Comparison of ENCODE assay signal across 8 cellular contexts in the genomic region with DNA sequence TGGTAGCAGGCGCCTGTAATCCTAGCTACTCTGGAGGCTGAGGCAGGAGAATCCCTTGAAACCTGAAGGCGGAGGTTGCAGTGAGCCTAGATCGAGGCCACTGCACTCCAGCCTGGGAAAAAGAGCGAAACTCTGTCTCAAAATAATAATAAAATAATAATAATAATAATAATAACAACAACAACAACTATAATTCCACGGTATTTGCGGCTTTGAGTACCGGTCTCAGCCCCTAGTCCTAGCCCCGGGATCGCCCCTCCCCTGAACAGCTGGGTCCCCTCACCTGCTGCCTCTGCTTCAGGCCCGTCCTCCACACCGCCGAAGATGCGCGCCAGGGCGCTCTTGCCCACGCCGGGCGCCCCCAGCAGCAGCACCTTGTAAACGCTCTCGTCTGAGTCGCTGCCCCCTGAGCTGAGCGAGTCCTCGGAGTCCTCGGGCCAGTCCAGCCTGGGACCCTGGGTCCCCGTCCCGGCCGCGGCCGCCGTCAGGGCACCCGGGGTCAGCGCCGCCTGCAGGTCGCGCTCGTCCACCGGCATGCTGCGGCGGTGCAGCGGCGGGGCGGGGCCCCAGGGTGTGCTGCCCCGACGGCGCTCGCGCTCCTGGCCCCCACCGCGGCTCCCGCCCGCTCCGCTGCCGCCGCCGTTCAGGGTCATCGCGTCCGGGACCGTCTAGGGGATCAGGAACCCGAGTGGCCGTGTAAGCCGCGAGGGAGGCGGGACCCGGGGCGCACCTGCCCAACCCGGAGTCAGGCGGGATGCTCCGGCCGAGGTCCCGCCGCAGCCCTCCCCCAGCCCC. TPM values are rescaled to one million over a fixed set of nuclear protein-coding genes. Genes with fewer than 3 reads are reported as not detected.
DNase-seq lines count a peak whose midpoint lies in the region; ATAC-seq and TF ChIP-seq lines count a peak whose summit lies in the region.

No MANE protein-coding gene starts in this region.

- H3K27ac ChIP-seq in CD4-positive, alpha-beta T cell (ENCODE audit: low read depth, low read length) = no peak overlapping the region

- H3K9me3 Mint-ChIP-seq in CD4-positive, alpha-beta T cell = no peaks in the 10 kb centered on the region
- H3K9me3 Mint-ChIP-seq in osteocyte (ENCODE audit: unreplicated experiment) = no peaks in the 10 kb centered on the region

- TF ChIP-seq CTCF in CD4-positive, alpha-beta T cell (IDR thresholded peaks at IDR 0.05) = peak; percentile 23
- TF ChIP-seq CTCF in fibroblast of mammary gland (conservative IDR thresholded peaks at IDR 0.05; ENCODE audit: control insufficient read depth, insufficient read depth, low read depth, low read length) (no peak), osteocyte (IDR thresholded peaks at IDR 0.05) (peak; percentile 52)

- peaks cover 28% of the 10 kb centered on the region for H3K27me3 ChIP-seq in CD4-positive, alpha-beta T cell (ENCODE audit: control insufficient read depth, insufficient read depth, low read length)

- no peak overlapping the region for H3K4me3 Mint-ChIP-seq in CD4-positive, alpha-beta T cell
- H3K4me3 Mint-ChIP-seq in osteocyte (ENCODE audit: unreplicated experiment) = no peak overlapping the region

- peaks cover 7% of the 10 kb centered on the region for H3K4me1 Mint-ChIP-seq in CD4-positive, alpha-beta T cell (ENCODE audit: low read depth)
- H3K4me1 Mint-ChIP-seq in osteocyte (ENCODE audit: unreplicated experiment) = peaks cover 37% of the 10 kb centered on the region

- no peak overlapping the region for H3K27ac Mint-ChIP-seq in CD4-positive, alpha-beta T cell
- no peak overlapping the region for H3K27ac Mint-ChIP-seq in osteocyte (ENCODE audit: unreplicated experiment)

- peak overlapping the region; percentile 21 for H3K4me3 ChIP-seq in fibroblast of mammary gland (ENCODE audit: control insufficient read depth, low read depth, low read length)

- no peaks in the 10 kb centered on the region for H3K9me3 ChIP-seq in CD4-positive, alpha-beta T cell (ENCODE audit: control insufficient read depth, low read length)

- peaks cover 56% of the 10 kb centered on the region for H3K27me3 Mint-ChIP-seq in CD4-positive, alpha-beta T cell
- H3K27me3 Mint-ChIP-seq in osteocyte (ENCODE audit: unreplicated experiment) = peaks cover 4% of the 10 kb centered on the region

- intact Hi-C loops in CD4-positive, alpha-beta T cell (cut with DNase I, micrococcal nuclease) = no loop called here

- CTCF ChIA-PET in CD4-positive, alpha-beta T cell (lab: Charles Lee) = interaction anchor here (0.7 to 1.8 kb wide), 2 partner anchors 30 to 52 kb away, joined by 3 to 4 read pairs; no protein-coding TSS in a partner anchor

- POLR2A ChIA-PET in CD4-positive, alpha-beta T cell (lab: Charles Lee) = interaction anchor here (0.9 kb wide), 1 partner anchor 9 kb away, joined by 3 read pairs; a partner anchor contains a TSS

- peak in 3 of 10 experiments; percentile 19 to 43 (median 43) for DNase-seq in CD4-positive, alpha-beta T cell
- peak; percentile 54 for DNase-seq in activated T-cell treated with anti-CD3 and anti-CD28 coated beads, Interleukin-2, amount 50 U/mL, for 1 hour
- DNase-seq in fibroblast of mammary gland (ENCODE audit: low read depth) (no peak), osteocyte (ENCODE audit: extremely low spot score, unreplicated experiment) (no peak), GOT3 (lab: John Stamatoyannopoulos, UW) (no peak)

- no peaks in the 10 kb centered on the region for H3K36me3 Mint-ChIP-seq in CD4-positive, alpha-beta T cell (ENCODE audit: low read depth)
- H3K36me3 Mint-ChIP-seq in osteocyte (ENCODE audit: unreplicated experiment) = peaks cover 2% of the 10 kb centered on the region

- ATAC-seq in CD4-positive, alpha-beta T cell (ENCODE audit: poor library complexity) = peak; percentile 78
- peak; percentile 50 for ATAC-seq in HG02885 (IDR thresholded peaks at IDR 0.05; ENCODE audit: poor library complexity, unreplicated experiment)
- no peak for ATAC-seq in GM21515 (IDR thresholded peaks at IDR 0.05; ENCODE audit: unreplicated experiment)
- ATAC-seq in HG02759 (IDR thresholded peaks at IDR 0.05; ENCODE audit: unreplicated experiment) = no peak

RNA-seq across cellular contexts. Expression of a gene that starts 0.6 kb away (rescaled TPM):
- under 1 TPM; 0.28 to 0.49 TPM for total RNA-seq in CD4-positive, alpha-beta T cell
- 0.26 and 0.89 TPM in 2 replicates for total RNA-seq in osteocyte

RNA-seq across cellular contexts. Expression of a gene that starts 6.0 kb away (rescaled TPM):
- not detected for total RNA-seq in CD4-positive, alpha-beta T cell
- total RNA-seq in osteocyte = not detected in 2 replicates

RNA-seq across cellular contexts. Expression of a gene that starts 9.5 kb away (rescaled TPM):
- 10 to 100 TPM; 58.6 to 70.4 TPM for total RNA-seq in CD4-positive, alpha-beta T cell
- total RNA-seq in osteocyte = 65.6 and 69.9 TPM in 2 replicates

RNA-seq across cellular contexts. Expression of a gene that starts 10.6 kb away (rescaled TPM):
- total RNA-seq in CD4-positive, alpha-beta T cell = 10 to 100 TPM; 59.3 to 62.6 TPM
- total RNA-seq in osteocyte = 38.6 and 40.5 TPM in 2 replicates

RNA-seq across cellular contexts. Expression of a gene that starts 36.3 kb away (rescaled TPM):
- 1 to 10 TPM; 1.1 to 1.3 TPM for total RNA-seq in CD4-positive, alpha-beta T cell
- 0.24 and 0.73 TPM in 2 replicates for total RNA-seq in osteocyte

Comparison
In these comparisons a context has a peak if more than half of its experiments do, and no peak if none do; other contexts are left out.
1. ATAC-seq: peak in CD4-positive, alpha-beta T cell (single experiment) and HG02885 (single experiment); none in GM21515 (single experiment) and HG02759 (single experiment).